ENCODE assay signal across 7 cellular contexts in the genomic region with DNA sequence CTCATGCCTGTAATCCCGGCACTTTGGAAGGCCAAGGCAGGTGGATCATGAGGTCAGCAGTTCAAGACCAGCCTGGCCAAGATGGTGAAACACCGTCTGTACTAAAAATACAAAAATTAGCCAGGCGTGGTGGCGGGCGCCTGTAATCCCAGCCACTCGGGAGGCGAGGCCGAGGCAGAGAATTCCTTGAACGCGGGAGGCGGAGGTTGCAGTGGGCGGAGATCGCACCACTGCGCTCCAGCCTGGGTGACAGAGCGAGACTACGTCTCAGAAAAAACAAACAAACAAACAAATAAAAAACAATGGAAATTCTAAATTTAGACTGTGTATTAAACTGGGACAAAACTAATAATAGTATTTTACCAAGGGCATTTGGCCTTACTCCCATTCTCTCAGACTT. TPM values are rescaled to one million over a fixed set of nuclear protein-coding genes. Genes with fewer than 3 reads are reported as not detected.
DNase-seq lines count a peak whose midpoint lies in the region; ATAC-seq and TF ChIP-seq lines count a peak whose summit lies in the region.
"Not testable (repeated sequence)": the region's sequence is repeated elsewhere in the genome, so short reads cannot be mapped to it uniquely, and the experiment has no call there.

No MANE protein-coding gene starts in this region.

- H3K79me2 ChIP-seq in OCI-LY3 (ENCODE audit: low read length), result not testable (repeated sequence)

- not testable (repeated sequence) for H3K9me3 Mint-ChIP-seq in activated T-cell treated with anti-CD3 and anti-CD28 coated beads, Interleukin-2, amount 50 U/mL, for 72 hours; natural killer cell

- H3K4me3 ChIP-seq in OCI-LY3 (ENCODE audit: low read length) (peak overlapping the region; percentile 81), dorsolateral prefrontal cortex (peak overlapping the region; percentile 14 to 77 (median 62)), iPS DF 6.9 (ENCODE audit: low read length) (peak overlapping the region; percentile 42; the same call in 1 of the 2 replicates), skeletal muscle tissue (ENCODE audit: low read length in 3 of 3) (peak overlapping the region in 2 of 3 donors; percentile 58 to 70)

- not testable (repeated sequence) for H3K4me1 ChIP-seq in ES-I3 (ENCODE audit: insufficient read depth, low read length); OCI-LY3 (ENCODE audit: low read length); iPS DF 6.9 (ENCODE audit: control insufficient read depth, insufficient read depth, low read length); skeletal muscle tissue (ENCODE audit: control insufficient read depth in 3 of 3, insufficient read depth in 3 of 3, low read length in 3 of 3)

- H3K36me3 Mint-ChIP-seq in activated T-cell treated with anti-CD3 and anti-CD28 coated beads, Interleukin-2, amount 50 U/mL, for 72 hours (ENCODE audit: insufficient read depth in 2 of 2); natural killer cell: not testable (repeated sequence)

- 0 out of 2 replicates have a peak overlapping the region, but pooled peaks have one; percentile 76 for H2AFZ ChIP-seq in OCI-LY3 (ENCODE audit: low read depth, low read length)

- H3K27ac ChIP-seq in OCI-LY3 (ENCODE audit: low read length); iPS DF 6.9 (ENCODE audit: low read length); skeletal muscle tissue (ENCODE audit: low read depth, low read length): not testable (repeated sequence)
- H3K27ac ChIP-seq in dorsolateral prefrontal cortex, result peak overlapping the region in 2 of 59 donors; percentile 39 to 76

- peaks cover 26% of the 10 kb centered on the region for H3K27me3 Mint-ChIP-seq in activated T-cell treated with anti-CD3 and anti-CD28 coated beads, Interleukin-2, amount 50 U/mL, for 72 hours (ENCODE audit: low read depth)
- H3K27me3 Mint-ChIP-seq in natural killer cell (ENCODE audit: low read depth in 2 of 2), result peaks cover 31 to 33% of the 10 kb centered on the region in 2 donors

- not testable (repeated sequence) for H3K27me3 ChIP-seq in OCI-LY3 (ENCODE audit: low read depth, low read length); iPS DF 6.9 (ENCODE audit: control insufficient read depth, insufficient read depth, low read length)
- H3K27me3 ChIP-seq in dorsolateral prefrontal cortex (peaks cover 0 to 16% (median 0%) of the 10 kb centered on the region in 45 donors), skeletal muscle tissue (ENCODE audit: control insufficient read depth in 3 of 3, insufficient read depth in 3 of 3, low read length in 3 of 3) (peaks cover 15 to 30% (median 22%) of the 10 kb centered on the region in 3 donors)

- TF ChIP-seq CTCF in OCI-LY3 (IDR thresholded peaks at IDR 0.05; ENCODE audit: low read depth, low read length); dorsolateral prefrontal cortex (IDR thresholded peaks at IDR 0.05 in 54 of 56, conservative IDR thresholded peaks at IDR 0.05 in 2 of 56; ENCODE audit: low read depth in 1 of 56, partially characterized antibody in 56 of 56); natural killer cell (IDR thresholded peaks at IDR 0.05): not testable (repeated sequence)

- H4K20me1 ChIP-seq in OCI-LY3 (ENCODE audit: insufficient read depth, low read length), result not testable (repeated sequence)

- H3K9ac ChIP-seq in ES-I3 (ENCODE audit: low read depth, low read length) (peak overlapping the region; percentile 72; the same call in 1 of the 2 replicates), OCI-LY3 (ENCODE audit: low read length) (peak overlapping the region; percentile 44)
- not testable (repeated sequence) for H3K9ac ChIP-seq in skeletal muscle tissue (ENCODE audit: low read depth in 1 of 3, low read length in 3 of 3)

- not testable (repeated sequence) for H3K9me3 ChIP-seq in ES-I3 (ENCODE audit: control insufficient read depth, insufficient read depth, low read length); OCI-LY3 (ENCODE audit: insufficient read depth, low read length); iPS DF 6.9 (ENCODE audit: control insufficient read depth, insufficient read depth, low read length); skeletal muscle tissue (ENCODE audit: control insufficient read depth in 3 of 3, low read length in 3 of 3)

- peak overlapping the region; percentile 90 for H3K4me2 ChIP-seq in OCI-LY3 (ENCODE audit: low read length)

- not testable (repeated sequence) for H3K36me3 ChIP-seq in ES-I3 (ENCODE audit: insufficient read depth, low read length); OCI-LY3 (replicated peaks; ENCODE audit: low read depth, low read length); iPS DF 6.9 (ENCODE audit: control insufficient read depth, insufficient read depth, low read length); skeletal muscle tissue (ENCODE audit: control insufficient read depth in 3 of 3, insufficient read depth in 3 of 3, low read length in 3 of 3)

- intact Hi-C loops in dorsolateral prefrontal cortex (cut with DNase I); natural killer cell (cut with micrococcal nuclease): not testable (repeated sequence)

- DNase-seq in activated T-cell treated with anti-CD3 and anti-CD28 coated beads, Interleukin-2, amount 50 U/mL, for 72 hours; dorsolateral prefrontal cortex; iPS DF 6.9 (ENCODE audit: low read depth, low spot score); natural killer cell: not testable (repeated sequence)

- not testable (repeated sequence) for H3K27ac Mint-ChIP-seq in activated T-cell treated with anti-CD3 and anti-CD28 coated beads, Interleukin-2, amount 50 U/mL, for 72 hours; natural killer cell

- no CpG with 5 or more reads among the region's 16 CpGs for WGBS in iPS DF 6.9 (ENCODE audit: insufficient coverage, insufficient read length)

- not testable (repeated sequence) for H3K4me1 Mint-ChIP-seq in activated T-cell treated with anti-CD3 and anti-CD28 coated beads, Interleukin-2, amount 50 U/mL, for 72 hours (ENCODE audit: low read depth); natural killer cell

- ATAC-seq in activated T-cell treated with anti-CD3 and anti-CD28 coated beads, Interleukin-2, amount 50 U/mL, for 72 hours (replicated peaks in 1 of 2); natural killer cell: not testable (repeated sequence)

- peak overlapping the region; percentile 67 to 74 for H3K4me3 Mint-ChIP-seq in activated T-cell treated with anti-CD3 and anti-CD28 coated beads, Interleukin-2, amount 50 U/mL, for 72 hours
- peak overlapping the region; percentile 50 for H3K4me3 Mint-ChIP-seq in natural killer cell

RNA-seq across cellular contexts. Expression of a gene that starts 14.3 kb away (rescaled TPM):
- total RNA-seq in activated T-cell treated with anti-CD3 and anti-CD28 coated beads, Interleukin-2, amount 50 U/mL, for 72 hours, result 10 to 100 TPM; 26.6 to 27.8 TPM
- total RNA-seq in dorsolateral prefrontal cortex, result 10 to 100 TPM; 13.4 to 28.9 (median 16.8) TPM
- total RNA-seq in natural killer cell, result 10 to 100 TPM; 27.8 to 28.5 (median 28.4) TPM
- total RNA-seq in skeletal muscle tissue, result 9.4 TPM

RNA-seq across cellular contexts. Expression of a gene that starts 47.9 kb away (rescaled TPM):
- total RNA-seq in activated T-cell treated with anti-CD3 and anti-CD28 coated beads, Interleukin-2, amount 50 U/mL, for 72 hours, result under 1 TPM; 0.19 to 0.79 TPM
- total RNA-seq in dorsolateral prefrontal cortex (10 to 100 TPM in 30 of 120 experiments, 1 to 10 TPM in 90; 1.1 to 23.1 (median 7.0) TPM), natural killer cell (10 to 100 TPM in 2 of 3 donors, 1 to 10 TPM in 1; 9.5 to 16.9 (median 13.0) TPM), skeletal muscle tissue (7.8 TPM)
